Comparison of ENCODE assay signal across 1 cellular context in genomic region chr3:162111861-162112260, GRCh38.
TF ChIP-seq lines count a peak whose summit lies in the region.

No MANE protein-coding gene starts in this region.

TF ChIP-seq in HCT116, 20 proteins besides CTCF, POLR2A, EP300 and RAD21 (continued from another document):
- no peak for TF ChIP-seq EGR1 (IDR thresholded peaks at IDR 0.05; ENCODE audit: low read depth)
- TF ChIP-seq CBX3 (IDR thresholded peaks at IDR 0.05; ENCODE audit: low read depth), result no peak
- no peak for TF ChIP-seq ZNF274 (IDR thresholded peaks at IDR 0.05; ENCODE audit: low read depth, low read length)
TF ChIP-seq in HCT116: peak in this region for 0.
